In genomic region chr7:130009848-130010688, GRCh38 we compare ENCODE assay signal across 1 cellular context.
TF ChIP-seq lines count a peak whose summit lies in the region.

No MANE protein-coding gene starts in this region.

TF ChIP-seq in K562, 482 proteins besides CTCF, POLR2A, EP300 and RAD21 (continued from another document and continues in another):
- TF ChIP-seq POLR2AphosphoS2 (IDR thresholded peaks at IDR 0.05; ENCODE audit: low read length), result no peak
- TF ChIP-seq MTA2 (IDR thresholded peaks at IDR 0.05; ENCODE audit: low read depth), result peak; percentile 42; the same call in 1 of the 2 replicates
- no peak for TF ChIP-seq NR2C2 (CRISPR knock-in tag; IDR thresholded peaks at IDR 0.05)
- peak; percentile 79 for TF ChIP-seq NR2C2 (tag; IDR thresholded peaks at IDR 0.05)
- peak; percentile 45; the same call in 1 of the 2 replicates for TF ChIP-seq ZBTB26 (CRISPR knock-in tag; IDR thresholded peaks at IDR 0.05)
- no peak for TF ChIP-seq ARHGAP35 (IDR thresholded peaks at IDR 0.05; ENCODE audit: partially characterized antibody)
- TF ChIP-seq CHAMP1 (IDR thresholded peaks at IDR 0.05), result no peak
- TF ChIP-seq ZC3H4 (CRISPR knock-in tag; IDR thresholded peaks at IDR 0.05; ENCODE audit: borderline replicate concordance), result no peak
- no peak for TF ChIP-seq PATZ1 (CRISPR knock-in tag; IDR thresholded peaks at IDR 0.05; ENCODE audit: borderline replicate concordance)
- 0 out of 2 replicates have a peak, but pooled peaks have one; percentile 24 for TF ChIP-seq ZKSCAN8 (CRISPR knock-in tag; IDR thresholded peaks at IDR 0.05)
- TF ChIP-seq RBM17 (IDR thresholded peaks at IDR 0.05; ENCODE audit: borderline replicate concordance, low read depth, low read length), result no peak
- no peak for TF ChIP-seq ASH1L (IDR thresholded peaks at IDR 0.05; ENCODE audit: borderline replicate concordance, low read depth, partially characterized antibody)
- TF ChIP-seq HDAC3 (IDR thresholded peaks at IDR 0.05; ENCODE audit: borderline replicate concordance, partially characterized antibody), result no peak
- TF ChIP-seq HMBOX1 (IDR thresholded peaks at IDR 0.05), result peak; percentile 29
- no peak for TF ChIP-seq ZNF146 (CRISPR knock-in tag; IDR thresholded peaks at IDR 0.05; ENCODE audit: unreplicated experiment)
- TF ChIP-seq CBX3 (IDR thresholded peaks at IDR 0.05; ENCODE audit: borderline replicate concordance in 1 of 2, low read length in 2 of 2), result no peak
- TF ChIP-seq NR0B1 (IDR thresholded peaks at IDR 0.05; ENCODE audit: partially characterized antibody), result no peak
- TF ChIP-seq ZNF23 (CRISPR knock-in tag; IDR thresholded peaks at IDR 0.05), result no peak
- peak; percentile 65 for TF ChIP-seq DMBX1 (CRISPR knock-in tag; IDR thresholded peaks at IDR 0.05; ENCODE audit: borderline replicate concordance)
- TF ChIP-seq THAP7 (CRISPR knock-in tag; IDR thresholded peaks at IDR 0.05), result no peak
- TF ChIP-seq TAF1 (IDR thresholded peaks at IDR 0.05; ENCODE audit: control insufficient read depth, extremely low read depth, insufficient read depth, low read length, severe bottlenecking), result peak; percentile 12
- TF ChIP-seq MAFF (IDR thresholded peaks at IDR 0.05; ENCODE audit: low read length), result peak; percentile 83
- peak; percentile 72; the same call in 1 of the 2 replicates for TF ChIP-seq IRF1 (CRISPR knock-in tag; IDR thresholded peaks at IDR 0.05; ENCODE audit: borderline replicate concordance)
- no peak for TF ChIP-seq SRSF1 (IDR thresholded peaks at IDR 0.05; ENCODE audit: low read depth, low read length)
- TF ChIP-seq NCOA2 (IDR thresholded peaks at IDR 0.05; ENCODE audit: partially characterized antibody in 2 of 2), result no peak
- no peak for TF ChIP-seq OTX1 (CRISPR knock-in tag; IDR thresholded peaks at IDR 0.05)
- peak; percentile 85 for TF ChIP-seq TARDBP (IDR thresholded peaks at IDR 0.05)
- no peak for TF ChIP-seq ZBTB7A (IDR thresholded peaks at IDR 0.05; ENCODE audit: borderline replicate concordance, control insufficient read depth, low read depth, low read length)
- no peak for TF ChIP-seq ZNF764 (CRISPR knock-in tag; IDR thresholded peaks at IDR 0.05; ENCODE audit: low read depth)
- no peak for TF ChIP-seq GTF2E2 (tag; IDR thresholded peaks at IDR 0.05)
- TF ChIP-seq MCM7 (IDR thresholded peaks at IDR 0.05), result no peak
- no peak for TF ChIP-seq PREB (CRISPR knock-in tag; IDR thresholded peaks at IDR 0.05)
- no peak for TF ChIP-seq ZNF583 (CRISPR knock-in tag; IDR thresholded peaks at IDR 0.05)
- TF ChIP-seq ZNF436 (CRISPR knock-in tag; IDR thresholded peaks at IDR 0.05), result no peak
- no peak for TF ChIP-seq SAFB2 (IDR thresholded peaks at IDR 0.05; ENCODE audit: borderline replicate concordance, low read depth, low read length, severe bottlenecking)
- TF ChIP-seq ZNF584 (CRISPR knock-in tag; IDR thresholded peaks at IDR 0.05; ENCODE audit: low read depth), result peak; percentile 95
- no peak for TF ChIP-seq ELK1 (CRISPR knock-in tag; IDR thresholded peaks at IDR 0.05)
- TF ChIP-seq XRCC3 (IDR thresholded peaks at IDR 0.05), result no peak
- no peak for TF ChIP-seq ZHX1 (conservative IDR thresholded peaks at IDR 0.05; ENCODE audit: low read length)
- no peak for TF ChIP-seq BRF2 (IDR thresholded peaks at IDR 0.05; ENCODE audit: borderline replicate concordance, insufficient read depth, insufficient read length)
- no peak for TF ChIP-seq ZNF41 (CRISPR knock-in tag; conservative IDR thresholded peaks at IDR 0.05)
- no peak for TF ChIP-seq CBX2 (IDR thresholded peaks at IDR 0.05; ENCODE audit: insufficient read depth, low read length, poor library complexity, severe bottlenecking)
- no peak for TF ChIP-seq SMAD3 (CRISPR knock-in tag; conservative IDR thresholded peaks at IDR 0.05)
- TF ChIP-seq ZZZ3 (IDR thresholded peaks at IDR 0.05), result no peak
- peak in 1 of 2 experiments; percentile 70; a peak in 2 of 4 replicates for TF ChIP-seq HDAC1 (IDR thresholded peaks at IDR 0.05)
- TF ChIP-seq RFX5 (IDR thresholded peaks at IDR 0.05; ENCODE audit: low read depth, low read length), result no peak
- peak; percentile 35 for TF ChIP-seq RBBP5 (IDR thresholded peaks at IDR 0.05; ENCODE audit: borderline replicate concordance, insufficient read depth, low read length, poor library complexity, severe bottlenecking)
- peak; percentile 7; the same call in 1 of the 2 replicates for TF ChIP-seq BCOR (IDR thresholded peaks at IDR 0.05)
- TF ChIP-seq RNF2 (IDR thresholded peaks at IDR 0.05), result no peak
- TF ChIP-seq TOE1 (IDR thresholded peaks at IDR 0.05; ENCODE audit: borderline replicate concordance), result peak; percentile 66; the same call in 1 of the 2 replicates
- peak; percentile 68; the same call in 1 of the 2 replicates for TF ChIP-seq TOE1 (CRISPR knock-in tag; IDR thresholded peaks at IDR 0.05; ENCODE audit: borderline replicate concordance, low read depth)
- no peak for TF ChIP-seq SIN3B (IDR thresholded peaks at IDR 0.05; ENCODE audit: low read depth)
- TF ChIP-seq BRD9 (IDR thresholded peaks at IDR 0.05; ENCODE audit: low read depth, partially characterized antibody), result no peak
- TF ChIP-seq POLR2B (IDR thresholded peaks at IDR 0.05; ENCODE audit: low read depth, partially characterized antibody), result no peak
